In the genomic region with DNA sequence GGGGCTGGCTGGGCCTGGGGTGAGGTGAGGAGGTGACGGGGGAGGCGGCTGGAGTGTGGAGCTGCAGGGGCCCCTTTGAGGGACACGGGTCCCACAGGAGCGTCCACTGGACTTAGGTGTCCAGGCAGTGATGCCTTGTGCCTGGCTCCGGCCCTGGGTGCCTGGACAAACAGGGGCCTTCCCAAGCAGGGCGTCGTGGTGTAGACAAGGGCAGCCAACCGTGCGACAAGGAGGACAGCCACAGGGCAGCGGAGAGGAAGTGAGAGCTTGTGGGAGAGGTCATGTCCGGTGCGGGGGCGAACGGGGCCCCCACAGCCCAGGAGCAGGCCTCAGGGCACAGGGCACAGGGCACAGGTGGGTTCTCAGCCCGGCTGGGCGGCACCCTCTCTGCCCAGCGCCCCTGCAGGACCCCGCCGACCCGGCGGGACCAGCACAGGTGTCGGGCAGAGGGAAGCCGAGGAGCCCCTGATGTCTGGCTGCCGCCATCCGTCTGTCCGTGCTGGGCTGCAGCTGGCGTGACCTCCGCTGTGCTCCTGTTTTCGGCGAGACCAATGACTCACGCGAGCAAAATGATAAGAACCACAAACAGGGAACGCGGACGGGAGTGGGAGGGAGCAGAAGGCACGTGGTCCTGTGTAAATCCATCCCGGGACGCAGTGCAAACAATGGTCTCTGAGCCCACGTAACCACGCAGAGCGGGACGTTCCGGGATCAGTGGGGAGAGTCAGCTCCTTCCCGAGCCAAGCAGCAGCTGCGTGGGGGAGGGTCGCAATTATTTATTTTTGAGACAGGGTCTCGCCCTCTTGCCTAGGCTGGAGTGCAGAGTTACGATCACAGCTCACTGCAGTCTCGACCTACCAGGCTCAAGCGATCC, we compare ENCODE assay signal across 9 cellular contexts. TPM values are rescaled to one million over a fixed set of nuclear protein-coding genes. Genes with fewer than 3 reads are reported as not detected.
DNase-seq lines count a peak whose midpoint lies in the region; ATAC-seq and TF ChIP-seq lines count a peak whose summit lies in the region.
"Had no signal": no experiment of that assay in that cellular context is flagged by ENCODE, and none has a peak within 500 bp of the region (broad histone marks: within the 10 kb centered on the region; RNA-seq: fewer than 3 reads in every experiment).

No MANE protein-coding gene starts in this region.

- peaks cover 24% of the 10 kb centered on the region for H3K4me1 Mint-ChIP-seq in osteocyte (ENCODE audit: unreplicated experiment)

- no peaks in the 10 kb centered on the region for H3K36me3 Mint-ChIP-seq in osteocyte (ENCODE audit: unreplicated experiment)

- peak; percentile 73 for ATAC-seq in HG02610 (IDR thresholded peaks at IDR 0.05; ENCODE audit: unreplicated experiment)
- ATAC-seq in left cardiac atrium = peak; percentile 53 to 86

- H3K27ac Mint-ChIP-seq in osteocyte (ENCODE audit: unreplicated experiment) = no peak overlapping the region
- H3K27ac Mint-ChIP-seq: T-helper 1 cell treated with Interleukin-12 subunit alpha and Interleukin-12 subunit beta and Interleukin-4 antibody, amounts not matched to agents 30 μg/mL and 1 μg/mL, for 36 hours had no signal

- TF ChIP-seq CTCF in GM13977 (IDR thresholded peaks at IDR 0.05; ENCODE audit: extremely low read depth, insufficient read depth, missing control alignments) = no peak
- no peak for TF ChIP-seq CTCF in osteocyte (IDR thresholded peaks at IDR 0.05)

- H3K27me3 Mint-ChIP-seq in osteocyte (ENCODE audit: unreplicated experiment) = no peaks in the 10 kb centered on the region

- no peak overlapping the region for H3K4me3 Mint-ChIP-seq in osteocyte (ENCODE audit: unreplicated experiment)
- H3K4me3 Mint-ChIP-seq: T-helper 1 cell treated with Interleukin-12 subunit alpha and Interleukin-12 subunit beta and Interleukin-4 antibody, amounts not matched to agents 30 μg/mL and 1 μg/mL, for 36 hours had no signal

- in situ Hi-C loops in GM13977 (cut with MboI; ENCODE audit: low pct_unique_long_range_greater_than_20kb, low sequenced_read_pairs, unreplicated experiment) = no loop called here

- H3K9me3 Mint-ChIP-seq in osteocyte (ENCODE audit: unreplicated experiment) = no peaks in the 10 kb centered on the region
- H3K9me3 Mint-ChIP-seq: T-helper 1 cell treated with Interleukin-12 subunit alpha and Interleukin-12 subunit beta and Interleukin-4 antibody, amounts not matched to agents 30 μg/mL and 1 μg/mL, for 36 hours had no signal

- intact Hi-C loops in left cardiac atrium (cut with DNase I) = loop anchor here in 1 of 2 donors (10.0 kb wide), 1 partner anchor 55 kb away; no protein-coding TSS in a partner anchor

- DNase-seq in GM13977 (ENCODE audit: low spot score) = peak; percentile 88
- DNase-seq in OCI-M1 (lab: John Stamatoyannopoulos, UW) = peak; percentile 63
- DNase-seq in left cardiac atrium = peak; percentile 85
- DNase-seq in stromal cell of bone marrow (ENCODE audit: low read depth) = peak; percentile 71
- DNase-seq in osteocyte (ENCODE audit: extremely low spot score, unreplicated experiment) = no peak
- no peak for DNase-seq in activated effector memory CD4-positive, alpha-beta T cell treated with anti-CD3 and anti-CD28 coated beads, Interleukin-2, amount 50 U/mL, for 16 hours
- no peak for DNase-seq in NCI-H2081 (lab: John Stamatoyannopoulos, UW)

RNA-seq across cellular contexts. Expression of gene A4GALT, which starts 49.1 kb away (rescaled TPM):
- total RNA-seq in left cardiac atrium (100 to 1,000 TPM in 1 of 2 donors, 10 to 100 TPM in 1; 56.0 to 108 TPM), osteocyte (29.9 and 32.8 TPM in 2 replicates)

Comparison
In these comparisons a context has a peak if more than half of its experiments do, and no peak if none do; other contexts are left out.
1. DNase-seq: peak in GM13977 (single experiment), OCI-M1 (single experiment), left cardiac atrium (single experiment) and stromal cell of bone marrow (single experiment); none in osteocyte (single experiment), activated effector memory CD4-positive, alpha-beta T cell treated with anti-CD3 and anti-CD28 coated beads, Interleukin-2, amount 50 U/mL, for 16 hours (single experiment) and NCI-H2081 (0 of 2).